4 cellular contexts compared by ENCODE assay signal in the genomic region with DNA sequence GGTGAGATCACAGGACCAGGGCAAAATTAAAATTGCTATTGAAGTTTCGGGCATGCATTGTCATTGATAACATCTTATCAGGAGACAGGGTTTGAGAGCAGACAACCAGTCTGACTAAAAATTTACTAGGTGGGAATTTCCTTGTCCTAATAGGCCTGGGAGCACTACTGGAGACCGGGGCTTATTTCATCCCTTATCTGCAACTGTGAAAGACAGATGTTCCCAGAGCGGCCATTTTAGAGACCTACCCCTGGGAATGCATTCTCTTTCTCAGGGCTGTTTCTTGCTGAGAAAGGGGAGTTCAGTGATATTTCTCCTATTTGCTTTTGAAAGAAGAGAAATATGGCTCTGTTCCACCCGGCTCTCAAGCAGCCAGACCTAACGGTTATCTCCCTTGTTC. TPM values are rescaled to one million over a fixed set of nuclear protein-coding genes. Genes with fewer than 3 reads are reported as not detected.
"Had no signal": no experiment of that assay in that cellular context is flagged by ENCODE, and none has a peak within 500 bp of the region (broad histone marks: within the 10 kb centered on the region; RNA-seq: fewer than 3 reads in every experiment).

No MANE protein-coding gene starts in this region.

RNA-seq across cellular contexts. Expression of a gene that starts 2.6 kb away (rescaled TPM):
- total RNA-seq: LHCN-M2, M059J, MCF 10A, NCI-H460 had no signal

RNA-seq across cellular contexts. Expression of a gene that starts 15.2 kb away (rescaled TPM):
- total RNA-seq: LHCN-M2, M059J, MCF 10A, NCI-H460 had no signal

RNA-seq across cellular contexts. Expression of a gene that starts 28.7 kb away (rescaled TPM):
- total RNA-seq: LHCN-M2, M059J, MCF 10A, NCI-H460 had no signal

RNA-seq across cellular contexts. Expression of a gene that starts 40.9 kb away (rescaled TPM):
- total RNA-seq: LHCN-M2, M059J, MCF 10A, NCI-H460 had no signal

RNA-seq across cellular contexts. Expression of a gene that starts 50.9 kb away (rescaled TPM):
- total RNA-seq: LHCN-M2, M059J, MCF 10A, NCI-H460 had no signal
